13 cellular contexts compared by ENCODE assay signal in genomic region chr17:37791985-37792384, GRCh38. TPM values are rescaled to one million over a fixed set of nuclear protein-coding genes. Genes with fewer than 3 reads are reported as not detected.
A peak's percentile ranks its signal among the peaks of the same experiment; 100 is the strongest.
DNase-seq lines count a peak whose midpoint lies in the region; ATAC-seq and TF ChIP-seq lines count a peak whose summit lies in the region.
"Had no signal": no experiment of that assay in that cellular context is flagged by ENCODE, and none has a peak within 500 bp of the region (broad histone marks: within the 10 kb centered on the region; RNA-seq: fewer than 3 reads in every experiment).

No MANE protein-coding gene starts in this region.

- ATAC-seq in GM18858 (IDR thresholded peaks at IDR 0.05; ENCODE audit: unreplicated experiment) = no peak

- peaks cover 12% of the 10 kb centered on the region for H3K27me3 Mint-ChIP-seq in brain
- peaks cover 32% of the 10 kb centered on the region for H3K27me3 Mint-ChIP-seq in nephron (ENCODE audit: low read depth)

- no peaks in the 10 kb centered on the region for H3K36me3 Mint-ChIP-seq in brain
- no peaks in the 10 kb centered on the region for H3K36me3 Mint-ChIP-seq in nephron (ENCODE audit: low read depth)

- DNase-seq in NCI-H2171 treated with DMSO at 0.1 percent for 48 hours (lab: John Stamatoyannopoulos, UW) (peak; percentile 13), NCI-H2171 (lab: John Stamatoyannopoulos, UW) (no peak), glomerular visceral epithelial cell (ENCODE audit: extremely low spot score) (no peak), SHP77 (lab: John Stamatoyannopoulos, UW) (no peak)
- DNase-seq: 8988T, DMS 273 treated with DMSO at 0.1 percent for 48 hours, DMS79 had no signal

- H3K27ac Mint-ChIP-seq in brain = peak overlapping the region in 3 of 5 experiments; percentile 25 to 78 (median 43)
- peak overlapping the region; percentile 77 to 91 (median 90) for H3K27ac Mint-ChIP-seq in nephron
- H3K27ac Mint-ChIP-seq: CD4-positive, CD25-positive, alpha-beta regulatory T cell; GM23338; H9 had no signal

- TF ChIP-seq CTCF in brain (conservative IDR thresholded peaks at IDR 0.05) (no peak), nephron (IDR thresholded peaks at IDR 0.05; ENCODE audit: unreplicated experiment in 3 of 3) (no peak)

- no peaks in the 10 kb centered on the region for H3K9me3 Mint-ChIP-seq in brain
- no peaks in the 10 kb centered on the region for H3K9me3 Mint-ChIP-seq in nephron
- H3K9me3 Mint-ChIP-seq: CD4-positive, CD25-positive, alpha-beta regulatory T cell; GM23338; H9 had no signal

- H3K4me3 Mint-ChIP-seq in brain = no peak overlapping the region
- no peak overlapping the region for H3K4me3 Mint-ChIP-seq in nephron
- H3K4me3 Mint-ChIP-seq: CD4-positive, CD25-positive, alpha-beta regulatory T cell; GM23338; H9 had no signal

- H3K4me1 Mint-ChIP-seq in brain (no peaks in the 10 kb centered on the region), nephron (peaks cover 13% of the 10 kb centered on the region)
- H3K4me1 Mint-ChIP-seq: CD4-positive, CD25-positive, alpha-beta regulatory T cell had no signal

RNA-seq across cellular contexts. Expression of gene HNF1B, which starts 47.1 kb away (rescaled TPM):
- 0.61 TPM for polyA plus RNA-seq in brain (ENCODE audit: insufficient read depth, low read depth, low replicate concordance)
- polyA plus RNA-seq: CD4-positive, CD25-positive, alpha-beta regulatory T cell had no signal
